Comparison of ENCODE assay signal across 23 cellular contexts in genomic region chr11:36753960-36754359, GRCh38.
"Had no signal": no experiment of that assay in that cellular context is flagged by ENCODE, and none has a peak within 500 bp of the region (broad histone marks: within the 10 kb centered on the region; RNA-seq: fewer than 3 reads in every experiment).

No MANE protein-coding gene starts in this region.

- DNase-seq: natural killer cell; occipital lobe; ovary; posterior cingulate gyrus; psoas muscle; right cardiac atrium; right lobe of liver; sigmoid colon; small intestine; stimulated activated CD4-positive, alpha-beta T cell treated with anti-CD3 and anti-CD28 coated beads, Interleukin-15, amount 100 ng/mL, for 24 hours; stimulated activated CD4-positive, alpha-beta T cell treated with anti-CD3 and anti-CD28 coated beads, Interleukin-2, amount 100 ng/mL, for 24 hours; stimulated activated CD4-positive, alpha-beta T cell treated with anti-CD3 and anti-CD28 coated beads, Interleukin-2, amount 100 ng/mL, for 48 hours; stimulated activated CD4-positive, alpha-beta T cell treated with anti-CD3 and anti-CD28 coated beads, Interleukin-4, amount 100 ng/mL, for 24 hours; stimulated activated naive B cell treated with anti-CD40 and anti-IgM and Interleukin-4, amounts not matched to agents 10 μg/mL and 1 μg/mL and 100 μg/mL, for 72 hours; stimulated activated naive CD4-positive, alpha-beta T cell treated with Interleukin-2 at 50 U/mL for 16 hours; stomach; thyroid gland; upper lobe of right lung; uterus had no signal

- H3K4me1 ChIP-seq: neural progenitor cell, parathyroid adenoma, psoas muscle, right lobe of liver, stomach, thyroid gland, tibial nerve, upper lobe of right lung, uterus had no signal

- H3K27me3 ChIP-seq: neural progenitor cell, ovary, right lobe of liver, sigmoid colon, stomach, thyroid gland, tibial nerve, uterus had no signal

- H3K4me2 ChIP-seq: neural progenitor cell had no signal

- H3K79me2 ChIP-seq: parathyroid adenoma had no signal

- H3K9ac ChIP-seq: neural progenitor cell, parathyroid adenoma had no signal

- H3K27ac ChIP-seq: neural progenitor cell, ovary, parathyroid adenoma, psoas muscle, right lobe of liver, sigmoid colon, stomach, thoracic aorta, thyroid gland, tibial nerve, upper lobe of right lung, uterus had no signal

- H2AFZ ChIP-seq: neural progenitor cell, parathyroid adenoma had no signal

- H3K9me3 ChIP-seq: ovary, psoas muscle, right lobe of liver, sigmoid colon, stomach, thoracic aorta, thyroid gland, tibial nerve, upper lobe of right lung, uterus had no signal

- H3K4me3 ChIP-seq: neural progenitor cell, ovary, psoas muscle, right lobe of liver, sigmoid colon, stomach, thoracic aorta, thyroid gland, tibial nerve, upper lobe of right lung, uterus had no signal

- H3K36me3 ChIP-seq: neural progenitor cell, ovary, right lobe of liver, sigmoid colon, stomach, thoracic aorta, thyroid gland, tibial nerve, upper lobe of right lung, uterus had no signal
